22 cellular contexts compared by ENCODE assay signal in genomic region chr7:90337106-90337505, GRCh38. TPM values are rescaled to one million over a fixed set of nuclear protein-coding genes. Genes with fewer than 3 reads are reported as not detected.
DNase-seq lines count a peak whose midpoint lies in the region; ATAC-seq and TF ChIP-seq lines count a peak whose summit lies in the region.
"Had no signal": no experiment of that assay in that cellular context is flagged by ENCODE, and none has a peak within 500 bp of the region (broad histone marks: within the 10 kb centered on the region; RNA-seq: fewer than 3 reads in every experiment).

No MANE protein-coding gene starts in this region.

- no peak overlapping the region for H3K27ac Mint-ChIP-seq in naive thymus-derived CD8-positive, alpha-beta T cell
- H3K27ac Mint-ChIP-seq: CD8-positive, alpha-beta T cell had no signal

- POLR2A ChIA-PET in naive thymus-derived CD8-positive, alpha-beta T cell (lab: Charles Lee), result no interaction called here

- H3K4me1 ChIP-seq in GM23248 (ENCODE audit: insufficient read depth), result no peaks in the 10 kb centered on the region
- H3K4me1 ChIP-seq: BLaER1, SJSA1 had no signal

- in situ Hi-C loops in GM23248 (cut with MboI), result no loop called here

- H3K27me3 Mint-ChIP-seq in naive thymus-derived CD8-positive, alpha-beta T cell, result peaks cover 0 to 11% (median 8%) of the 10 kb centered on the region in 5 donors

- no peaks in the 10 kb centered on the region for H3K36me3 Mint-ChIP-seq in naive thymus-derived CD8-positive, alpha-beta T cell
- H3K36me3 Mint-ChIP-seq: CD8-positive, alpha-beta T cell had no signal

- no peak for TF ChIP-seq CTCF in fibroblast of villous mesenchyme (IDR thresholded peaks at IDR 0.05; ENCODE audit: insufficient read depth, low read depth, low read length)

- H3K79me2 ChIP-seq in GM23248 (ENCODE audit: insufficient read depth), result no peaks in the 10 kb centered on the region

- peak; percentile 80 for DNase-seq in A172 (ENCODE audit: low spot score)
- peak; percentile 27 for DNase-seq in amniotic epithelial cell (ENCODE audit: low read depth)
- DNase-seq in fibroblast of villous mesenchyme (ENCODE audit: low read depth), result peak; percentile 10
- DNase-seq in islet precursor cell, result no peak
- DNase-seq in activated CD4-positive, alpha-beta T cell treated with anti-CD3 and anti-CD28 coated beads for 48 hours, result no peak
- no peak for DNase-seq in naive thymus-derived CD8-positive, alpha-beta T cell
- no peak for DNase-seq in GM23248
- DNase-seq: CD8-positive, alpha-beta T cell; DMS 273 treated with DMSO at 0.1 percent for 48 hours; KG1; NCI-H1092; NCI-H146; NCI-H2081; NCI-H510A treated with DMSO at 0.1 percent for 48 hours; NCI-H82; PC-3 had no signal

- no peak overlapping the region for H3K9ac ChIP-seq in GM23248
- H3K9ac ChIP-seq: BLaER1 had no signal

- H3K4me1 Mint-ChIP-seq in naive thymus-derived CD8-positive, alpha-beta T cell, result no peaks in the 10 kb centered on the region

- no peak overlapping the region for H3K27ac ChIP-seq in GM23248
- H3K27ac ChIP-seq: 22Rv1, BLaER1, SJSA1 had no signal

- ATAC-seq in HG02885 (IDR thresholded peaks at IDR 0.05; ENCODE audit: poor library complexity, unreplicated experiment), result peak; percentile 38
- no peak for ATAC-seq in naive thymus-derived CD8-positive, alpha-beta T cell
- ATAC-seq: CD8-positive, alpha-beta T cell; HCT116; PC-3 had no signal

- no peaks in the 10 kb centered on the region for H3F3A ChIP-seq in GM23248 (ENCODE audit: insufficient read depth)

- H4K20me1 ChIP-seq in GM23248 (ENCODE audit: insufficient read depth), result no peaks in the 10 kb centered on the region
- H4K20me1 ChIP-seq: BLaER1 had no signal

- no peak overlapping the region for H2AFZ ChIP-seq in GM23248

- no peaks in the 10 kb centered on the region for H3K36me3 ChIP-seq in GM23248 (ENCODE audit: low read depth)
- H3K36me3 ChIP-seq: BLaER1, SJSA1 had no signal

- no peaks in the 10 kb centered on the region for H3K9me2 ChIP-seq in GM23248 (ENCODE audit: insufficient read depth)

- H3K9me3 ChIP-seq in GM23248 (ENCODE audit: low read depth), result no peaks in the 10 kb centered on the region
- H3K9me3 ChIP-seq: SJSA1 had no signal

- no peak overlapping the region for H3K4me2 ChIP-seq in GM23248 (ENCODE audit: unreplicated experiment)
- H3K4me2 ChIP-seq: BLaER1 had no signal

- H3K9me3 Mint-ChIP-seq in naive thymus-derived CD8-positive, alpha-beta T cell, result no peaks in the 10 kb centered on the region
- H3K9me3 Mint-ChIP-seq: CD8-positive, alpha-beta T cell had no signal

- no peak overlapping the region for H3K4me3 ChIP-seq in fibroblast of villous mesenchyme (ENCODE audit: low read depth, low read length)
- H3K4me3 ChIP-seq in GM23248, result no peak overlapping the region
- H3K4me3 ChIP-seq: BLaER1, SJSA1 had no signal

- no peak overlapping the region for H3K4me3 Mint-ChIP-seq in naive thymus-derived CD8-positive, alpha-beta T cell
- H3K4me3 Mint-ChIP-seq: CD8-positive, alpha-beta T cell had no signal

- no peaks in the 10 kb centered on the region for H3K27me3 ChIP-seq in GM23248 (replicated peaks; ENCODE audit: insufficient read depth)
- H3K27me3 ChIP-seq: BLaER1, SJSA1 had no signal

RNA-seq across cellular contexts. Expression of gene GTPBP10, which starts 9.4 kb away (rescaled TPM):
- total RNA-seq in A172 (2014; rRNA removed; shearing (Covaris generic)), result 15.9 and 17.1 TPM in 2 replicates
- total RNA-seq in fibroblast of villous mesenchyme, result 16.0 and 16.1 TPM in 2 replicates
- total RNA-seq in naive thymus-derived CD8-positive, alpha-beta T cell, result 10 to 100 TPM; 51.2 to 54.2 TPM
- polyA plus RNA-seq in naive thymus-derived CD8-positive, alpha-beta T cell, result 10 to 100 TPM; 39.5 to 45.7 (median 43.4) TPM
- 15.0 and 24.5 TPM in 2 replicates for total RNA-seq in GM23248 (2014; rRNA removed; shearing (Covaris generic))
- polyA plus RNA-seq in GM23248 (2016; fragmentation: Nextera tagmentation; extraction: Ambion mirVana), result 21.8 and 24.6 TPM in 2 replicates

RNA-seq across cellular contexts. Expression of gene FAM237B, which starts 16.0 kb away (rescaled TPM):
- total RNA-seq in A172 (2014; rRNA removed; shearing (Covaris generic)), result not detected in 2 replicates
- not detected in 2 replicates for total RNA-seq in fibroblast of villous mesenchyme
- not detected for total RNA-seq in naive thymus-derived CD8-positive, alpha-beta T cell
- polyA plus RNA-seq in naive thymus-derived CD8-positive, alpha-beta T cell, result not detected
- not detected in 2 replicates for total RNA-seq in GM23248 (2014; rRNA removed; shearing (Covaris generic))
- polyA plus RNA-seq in GM23248 (2016; fragmentation: Nextera tagmentation; extraction: Ambion mirVana), result 0.06 TPM in 1 of 2 replicates, not detected in the other
- total RNA-seq: CD8-positive, alpha-beta T cell; MCF 10A; PC-3; SJSA1 had no signal

Comparison
In these comparisons a context has a peak if more than half of its experiments do, and no peak if none do; other contexts are left out.
1. DNase-seq: peak in A172 (single experiment), amniotic epithelial cell (single experiment) and fibroblast of villous mesenchyme (single experiment); none in islet precursor cell (single experiment), activated CD4-positive, alpha-beta T cell treated with anti-CD3 and anti-CD28 coated beads for 48 hours (single experiment), naive thymus-derived CD8-positive, alpha-beta T cell (0 of 10) and GM23248 (single experiment).